Comparison of ENCODE assay signal across 18 cellular contexts in the genomic region with DNA sequence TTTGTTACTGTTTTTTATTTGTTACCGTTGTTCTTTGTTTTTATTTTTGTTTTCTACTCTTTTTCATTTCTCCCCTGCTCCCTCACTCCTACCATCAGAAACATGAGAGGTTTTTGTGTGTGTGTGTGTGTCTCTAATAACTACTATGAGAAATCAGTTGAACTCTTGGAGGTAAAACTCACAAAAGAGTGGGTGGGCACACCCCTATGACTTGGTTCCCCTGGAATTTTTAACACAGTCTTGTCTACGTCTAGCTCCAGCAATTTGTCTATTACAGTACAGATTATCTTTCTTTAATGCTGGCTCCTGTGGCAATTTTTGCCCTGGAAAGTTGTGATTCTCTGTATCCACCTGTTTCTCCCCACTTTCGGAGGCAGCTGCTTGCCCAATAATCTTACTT. TPM values are rescaled to one million over a fixed set of nuclear protein-coding genes. Genes with fewer than 3 reads are reported as not detected.
A peak's percentile ranks its signal among the peaks of the same experiment; 100 is the strongest.
DNase-seq lines count a peak whose midpoint lies in the region; ATAC-seq and TF ChIP-seq lines count a peak whose summit lies in the region.
"Had no signal": no experiment of that assay in that cellular context is flagged by ENCODE, and none has a peak within 500 bp of the region (broad histone marks: within the 10 kb centered on the region; RNA-seq: fewer than 3 reads in every experiment).

No MANE protein-coding gene starts in this region.

- peaks cover 35% of the 10 kb centered on the region for H3K4me1 Mint-ChIP-seq in CD8-positive, alpha-beta T cell (ENCODE audit: low read depth)
- peaks cover 63% of the 10 kb centered on the region for H3K4me1 Mint-ChIP-seq in central memory CD8-positive, alpha-beta T cell

- H3K9me3 ChIP-seq in CD8-positive, alpha-beta T cell (ENCODE audit: low read length): no peaks in the 10 kb centered on the region
- no peaks in the 10 kb centered on the region for H3K9me3 ChIP-seq in GM23248 (ENCODE audit: low read depth)
- H3K9me3 ChIP-seq in left ventricle myocardium inferior (replicated peaks): peaks cover 6% of the 10 kb centered on the region
- H3K9me3 ChIP-seq in PC-3 (ENCODE audit: low read length): no peaks in the 10 kb centered on the region
- H3K9me3 ChIP-seq: SJSA1 had no signal

- peak overlapping the region; percentile 71 for H3K27ac Mint-ChIP-seq in CD8-positive, alpha-beta T cell
- peak overlapping the region; percentile 57 for H3K27ac Mint-ChIP-seq in central memory CD8-positive, alpha-beta T cell (ENCODE audit: low read depth)
- H3K27ac Mint-ChIP-seq: HFFc6 had no signal

- H3K36me3 ChIP-seq in CD8-positive, alpha-beta T cell (ENCODE audit: insufficient read depth, low read length): peaks cover 6% of the 10 kb centered on the region
- no peaks in the 10 kb centered on the region for H3K36me3 ChIP-seq in GM23248 (ENCODE audit: low read depth)
- H3K36me3 ChIP-seq in mesendoderm (ENCODE audit: control insufficient read depth, insufficient read depth, low read length): no peaks in the 10 kb centered on the region
- no peaks in the 10 kb centered on the region for H3K36me3 ChIP-seq in left ventricle myocardium inferior
- no peaks in the 10 kb centered on the region for H3K36me3 ChIP-seq in PC-3 (ENCODE audit: low read depth, low read length)
- H3K36me3 ChIP-seq: SJSA1 had no signal

- H3K9me3 Mint-ChIP-seq in CD8-positive, alpha-beta T cell: no peaks in the 10 kb centered on the region
- H3K9me3 Mint-ChIP-seq in central memory CD8-positive, alpha-beta T cell: no peaks in the 10 kb centered on the region
- H3K9me3 Mint-ChIP-seq: HFFc6 had no signal

- no peak overlapping the region for H3K4ac ChIP-seq in mesendoderm (ENCODE audit: low read depth, low read length)

- no peak overlapping the region for H3K18ac ChIP-seq in mesendoderm (ENCODE audit: low read length)

- no peak overlapping the region for H2BK5ac ChIP-seq in mesendoderm (ENCODE audit: low read length)

- DNase-seq in CD8-positive, alpha-beta T cell: no peak
- DNase-seq in GM23248 (peak; percentile 49), mesendoderm (no peak), left ventricle myocardium inferior (no peak), HK-2 (ENCODE audit: unreplicated experiment) (no peak), PC-3 (no peak)
- no peak for DNase-seq in central memory CD8-positive, alpha-beta T cell (ENCODE audit: low spot score in 2 of 2)
- DNase-seq: HFFc6, Karpas-422, MM.1S, NCI-H1092 treated with DMSO at 0.1 percent for 48 hours, NCI-H2081 treated with DMSO at 0.1 percent for 48 hours, NCI-H510A, NCI-H82, PC-9 had no signal

- no peak overlapping the region for H2AFZ ChIP-seq in GM23248
- H2AFZ ChIP-seq in PC-3 (ENCODE audit: low read length): no peak overlapping the region
- H2AFZ ChIP-seq: PC-9 had no signal

- H3K79me2 ChIP-seq in GM23248 (ENCODE audit: insufficient read depth) (no peaks in the 10 kb centered on the region), mesendoderm (ENCODE audit: control insufficient read depth, insufficient read depth, low read length) (no peaks in the 10 kb centered on the region), PC-3 (ENCODE audit: low read length) (no peaks in the 10 kb centered on the region)

- intact Hi-C loops in CD8-positive, alpha-beta T cell (cut with DNase I, micrococcal nuclease): no loop called here
- intact Hi-C loops in left ventricle myocardium inferior (cut with micrococcal nuclease) (no loop called here), PC-3 (cut with micrococcal nuclease) (no loop called here)

- peaks cover 20% of the 10 kb centered on the region for H3K4me1 ChIP-seq in CD8-positive, alpha-beta T cell (ENCODE audit: insufficient read depth, low read length)
- H3K4me1 ChIP-seq in GM23248 (ENCODE audit: insufficient read depth) (peaks cover 15% of the 10 kb centered on the region; the same call in 1 of the 2 replicates), mesendoderm (ENCODE audit: control insufficient read depth, low read depth, low read length) (no peaks in the 10 kb centered on the region), left ventricle myocardium inferior (no peaks in the 10 kb centered on the region), PC-3 (ENCODE audit: insufficient read depth, low read length) (no peaks in the 10 kb centered on the region)

- H3K79me1 ChIP-seq in mesendoderm (ENCODE audit: low read length): no peaks in the 10 kb centered on the region

- no TSS peak for BruUV-seq in PC-3 (replicated peaks; lab: Mats Ljungman, UMichigan)

- H3K4me3 ChIP-seq in CD8-positive, alpha-beta T cell (ENCODE audit: low read depth, low read length): no peak overlapping the region
- H3K4me3 ChIP-seq in GM23248 (no peak overlapping the region), mesendoderm (ENCODE audit: low read length) (no peak overlapping the region), left ventricle myocardium inferior (no peak overlapping the region), PC-3 (ENCODE audit: low read length) (no peak overlapping the region)
- H3K4me3 ChIP-seq: PC-9, SJSA1 had no signal

- no peak overlapping the region for H3K4me3 Mint-ChIP-seq in CD8-positive, alpha-beta T cell
- no peak overlapping the region for H3K4me3 Mint-ChIP-seq in central memory CD8-positive, alpha-beta T cell
- H3K4me3 Mint-ChIP-seq: HFFc6 had no signal

- no peak overlapping the region for H4K8ac ChIP-seq in mesendoderm (ENCODE audit: low read depth, low read length)

- in situ Hi-C loops in GM23248 (cut with MboI): no loop called here

- no peak overlapping the region for H3K27ac ChIP-seq in CD8-positive, alpha-beta T cell (ENCODE audit: low read depth, low read length)
- no peak overlapping the region for H3K27ac ChIP-seq in GM23248
- no peak overlapping the region for H3K27ac ChIP-seq in mesendoderm (ENCODE audit: low read depth, low read length)
- H3K27ac ChIP-seq in left ventricle myocardium inferior (replicated peaks): no peak overlapping the region
- no peak overlapping the region for H3K27ac ChIP-seq in PC-3 (ENCODE audit: low read length)
- H3K27ac ChIP-seq: C4-2B, PC-9, SJSA1 had no signal

- H4K20me1 ChIP-seq in GM23248 (ENCODE audit: insufficient read depth) (no peaks in the 10 kb centered on the region), PC-3 (ENCODE audit: low read length) (no peaks in the 10 kb centered on the region)

- peak overlapping the region; percentile 85 for H2BK15ac ChIP-seq in mesendoderm (replicated peaks; ENCODE audit: low read depth)

- no peak for ATAC-seq in CD8-positive, alpha-beta T cell
- no peak for ATAC-seq in central memory CD8-positive, alpha-beta T cell (replicated peaks; ENCODE audit: extremely low read depth, poor library complexity, severe bottlenecking)
- ATAC-seq in HG02852 (IDR thresholded peaks at IDR 0.05; ENCODE audit: unreplicated experiment): no peak
- no peak for ATAC-seq in PC-3

- H2BK120ac ChIP-seq in mesendoderm (ENCODE audit: low read depth, low read length): no peak overlapping the region

- H2AK5ac ChIP-seq in mesendoderm (ENCODE audit: low read length): no peak overlapping the region

- TF ChIP-seq CTCF in CD8-positive, alpha-beta T cell (IDR thresholded peaks at IDR 0.05): no peak
- TF ChIP-seq CTCF in left ventricle myocardium inferior (IDR thresholded peaks at IDR 0.05; ENCODE audit: borderline replicate concordance) (no peak), PC-3 (conservative IDR thresholded peaks at IDR 0.05; ENCODE audit: low read depth, low read length) (no peak)

- CTCF ChIA-PET in CD8-positive, alpha-beta T cell (lab: Charles Lee): interaction anchor here (1.0 to 5.0 kb wide), 5 partner anchors 29 to 514 kb away, joined by 3 to 91 read pairs (median 34); no protein-coding TSS in a partner anchor
- CTCF ChIA-PET in PC-3 (lab: Charles Lee): no interaction called here

- no peak overlapping the region for H3K23ac ChIP-seq in mesendoderm (ENCODE audit: low read length)

- peaks cover 60% of the 10 kb centered on the region for H3K36me3 Mint-ChIP-seq in CD8-positive, alpha-beta T cell
- peaks cover 39% of the 10 kb centered on the region for H3K36me3 Mint-ChIP-seq in central memory CD8-positive, alpha-beta T cell (ENCODE audit: insufficient read depth)

- H3K56ac ChIP-seq in mesendoderm (ENCODE audit: low read length): no peak overlapping the region

- H3K9ac ChIP-seq in GM23248 (no peak overlapping the region), mesendoderm (ENCODE audit: low read length) (no peak overlapping the region), PC-3 (ENCODE audit: low read length) (no peak overlapping the region)

- H3K9me2 ChIP-seq in GM23248 (ENCODE audit: insufficient read depth) (no peaks in the 10 kb centered on the region), PC-3 (replicated peaks; ENCODE audit: low read length) (no peaks in the 10 kb centered on the region)

- H3K27me3 ChIP-seq in CD8-positive, alpha-beta T cell (ENCODE audit: insufficient read depth, low read length): no peaks in the 10 kb centered on the region
- H3K27me3 ChIP-seq in GM23248 (replicated peaks; ENCODE audit: insufficient read depth) (no peaks in the 10 kb centered on the region; the same call in 1 of the 2 replicates), mesendoderm (ENCODE audit: insufficient read depth, low read length, poor library complexity) (no peaks in the 10 kb centered on the region), left ventricle myocardium inferior (ENCODE audit: low read depth) (peaks cover 9% of the 10 kb centered on the region), PC-3 (ENCODE audit: low read length) (no peaks in the 10 kb centered on the region)
- H3K27me3 ChIP-seq: SJSA1 had no signal

- H4K5ac ChIP-seq in mesendoderm (ENCODE audit: low read length): no peak overlapping the region

- H3K4me2 ChIP-seq in GM23248 (ENCODE audit: unreplicated experiment) (peak overlapping the region; percentile 2), mesendoderm (ENCODE audit: low read length) (no peak overlapping the region), PC-3 (ENCODE audit: low read length) (no peak overlapping the region)
- H3K4me2 ChIP-seq: PC-9 had no signal

- POLR2A ChIA-PET in CD8-positive, alpha-beta T cell (lab: Charles Lee): no interaction called here
- POLR2A ChIA-PET in PC-3 (lab: Charles Lee; ENCODE audit: unreplicated experiment): no interaction called here

- H3K27me3 Mint-ChIP-seq in CD8-positive, alpha-beta T cell (ENCODE audit: low read depth): no peaks in the 10 kb centered on the region
- H3K27me3 Mint-ChIP-seq in central memory CD8-positive, alpha-beta T cell: no peaks in the 10 kb centered on the region

- 52 to 58% methylated on average over 3 of the region's 3 CpGs for WGBS in GM23248 (ENCODE audit: low coverage in 1 of 2, low lambda C conversion rate in 2 of 2, missing lambda C conversion rate in 2 of 2), 2 experiments
- WGBS in mesendoderm (ENCODE audit: extremely low coverage, insufficient coverage, low lambda C conversion rate): no CpG with 5 or more reads among the region's 3 CpGs

- H3F3A ChIP-seq in GM23248 (ENCODE audit: insufficient read depth) (no peaks in the 10 kb centered on the region), PC-3 (ENCODE audit: low read length, unreplicated experiment) (no peaks in the 10 kb centered on the region)

RNA-seq across cellular contexts. Expression of gene AOAH, which starts 56.2 kb away (rescaled TPM):
- total RNA-seq in CD8-positive, alpha-beta T cell: 10 to 100 TPM; 30.8 to 35.2 TPM
- not detected in 2 replicates for total RNA-seq in GM23248 (2014; rRNA removed; shearing (Covaris generic))
- polyA plus RNA-seq in GM23248 (2016; fragmentation: Nextera tagmentation; extraction: Ambion mirVana): not detected in 2 replicates
- polyA plus RNA-seq in mesendoderm (2013, experiment 1 of 2): 0.06 TPM
- polyA plus RNA-seq in mesendoderm (2013, experiment 2 of 2): 0.13 TPM
- total RNA-seq in left ventricle myocardium inferior (1.9 TPM), PC-3 (2014; rRNA removed) (not detected in 2 replicates)
- total RNA-seq: HFFc6, PC-9 had no signal

Comparison
In these comparisons a context has a peak if more than half of its experiments do, and no peak if none do; other contexts are left out.
1. RNA of gene AOAH, which starts 56.2 kb away (total RNA-seq): 30.8 to 35.2 TPM in CD8-positive, alpha-beta T cell; 1.9 TPM in left ventricle myocardium inferior (single experiment), not detected in GM23248 and not detected in PC-3; every median in the first group is over 10 times any median in the second.